Comparison of ENCODE assay signal across 1 cellular context in the genomic region with DNA sequence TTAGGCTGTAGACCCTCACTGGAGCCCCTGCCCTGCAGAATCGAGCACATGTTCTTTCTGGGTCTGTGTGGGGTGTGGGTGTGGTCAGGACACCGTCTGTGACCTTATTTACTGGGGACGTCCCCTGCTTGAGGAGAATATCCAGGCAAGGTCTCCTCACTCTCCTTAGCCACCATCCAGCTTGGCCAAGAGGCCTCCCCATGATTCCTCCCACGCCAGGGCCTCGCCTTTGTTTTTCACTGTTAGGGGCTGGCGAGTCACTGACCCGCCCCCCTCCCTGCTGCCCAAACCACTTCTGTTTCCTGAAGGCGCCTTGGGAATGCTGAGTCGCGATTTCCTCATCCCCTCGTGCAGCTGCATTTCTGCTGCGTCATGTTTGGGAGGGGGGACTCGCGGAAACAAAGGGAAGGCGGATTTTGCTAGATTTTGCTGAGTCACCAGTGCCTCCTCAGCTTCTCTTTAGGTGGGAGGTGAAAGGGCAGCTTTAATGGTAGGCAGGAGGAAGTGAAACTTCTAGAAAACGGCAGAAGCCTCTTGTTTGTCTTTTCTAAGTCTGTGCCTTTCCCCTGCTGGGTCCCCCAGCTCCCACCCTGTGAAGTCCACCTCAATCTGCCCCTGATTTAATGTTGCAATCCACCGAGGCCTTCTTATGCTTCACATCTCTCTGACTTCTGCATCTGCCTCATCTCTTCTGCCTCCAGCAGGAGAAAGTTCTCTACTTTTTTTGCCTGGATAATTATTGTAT.
TF ChIP-seq lines count a peak whose summit lies in the region.

No MANE protein-coding gene starts in this region.

TF ChIP-seq in HCT116, 20 proteins besides CTCF, POLR2A, EP300 and RAD21 (continued from another document):
- TF ChIP-seq POLR2AphosphoS5 (IDR thresholded peaks at IDR 0.05; ENCODE audit: low read depth, low read length) (peak; percentile 33; the same call in 1 of the 2 replicates), CEBPB (IDR thresholded peaks at IDR 0.05; ENCODE audit: low read depth) (peak; percentile 96), EGR1 (IDR thresholded peaks at IDR 0.05; ENCODE audit: low read depth) (peak; percentile 71; the same call in 1 of the 2 replicates), MAX (IDR thresholded peaks at IDR 0.05) (peak; percentile 97), TCF7L2 (IDR thresholded peaks at IDR 0.05; ENCODE audit: borderline replicate concordance, extremely low read depth, insufficient read depth, insufficient read length) (peak; percentile 66), ATF3 (IDR thresholded peaks at IDR 0.05) (peak; percentile 93)
